In genomic region chr18:22136395-22136794, GRCh38 we compare ENCODE assay signal across 14 cellular contexts. TPM values are rescaled to one million over a fixed set of nuclear protein-coding genes. Genes with fewer than 3 reads are reported as not detected.
DNase-seq lines count a peak whose midpoint lies in the region; ATAC-seq and TF ChIP-seq lines count a peak whose summit lies in the region.
"Had no signal": no experiment of that assay in that cellular context is flagged by ENCODE, and none has a peak within 500 bp of the region (broad histone marks: within the 10 kb centered on the region; RNA-seq: fewer than 3 reads in every experiment).

No MANE protein-coding gene starts in this region.

- H3K27me3 ChIP-seq in IMR-90 (ENCODE audit: control insufficient read depth, insufficient read depth, low read length) (peaks cover 6% of the 10 kb centered on the region), mammary epithelial cell (ENCODE audit: insufficient read depth, low read length) (no peaks in the 10 kb centered on the region)

- no peak overlapping the region for H2AK9ac ChIP-seq in IMR-90 (replicated peaks; ENCODE audit: low read depth, low read length, poor library complexity)

- peak; percentile 38 for DNase-seq in Daoy (ENCODE audit: low read depth)
- peak; percentile 46 for DNase-seq in IMR-90
- DNase-seq in mammary epithelial cell, result peak; percentile 46
- peak; percentile 12 for DNase-seq in left kidney (ENCODE audit: low read depth, low spot score)
- no peak for DNase-seq in stimulated activated naive CD8-positive, alpha-beta T cell treated with anti-CD3 and anti-CD28 coated beads, Interleukin-15, Interleukin-2, amounts not matched to agents 100 U/mL and 50 U/mL, for 24 hours
- DNase-seq in NOMO-1 treated with dmso at 0.1 percent for 144 hours (lab: John Stamatoyannopoulos, UW; ENCODE audit: unreplicated experiment), result no peak
- no peak for DNase-seq in COR-L47 (lab: John Stamatoyannopoulos, UW)
- DNase-seq: activated effector memory CD4-positive, alpha-beta T cell treated with anti-CD3 and anti-CD28 coated beads, Interleukin-2, amount 50 U/mL, for 16 hours; effector memory CD4-positive, alpha-beta T cell; lower lobe of right lung; naive thymus-derived CD8-positive, alpha-beta T cell had no signal

- BruUV-seq in IMR-90 (replicated peaks; lab: Mats Ljungman, UMichigan) (no TSS peak), mammary epithelial cell (replicated peaks; lab: Mats Ljungman, UMichigan) (no TSS peak)

- no peaks in the 10 kb centered on the region for H3K9me1 ChIP-seq in IMR-90 (ENCODE audit: insufficient read depth, low read length)

- no peak overlapping the region for H3K4me2 ChIP-seq in IMR-90 (ENCODE audit: low read depth, low read length)
- no peak overlapping the region for H3K4me2 ChIP-seq in mammary epithelial cell (ENCODE audit: insufficient read depth, low read depth, low read length)

- H3K79me1 ChIP-seq in IMR-90 (ENCODE audit: low read depth in 1 of 2, low read length in 2 of 2), result no peaks in the 10 kb centered on the region

- no peak overlapping the region for H2BK15ac ChIP-seq in IMR-90 (ENCODE audit: low read depth, low read length)

- H4K91ac ChIP-seq in IMR-90 (ENCODE audit: insufficient read depth, low read depth, low read length), result no peak overlapping the region

- H3K4me1 ChIP-seq in IMR-90 (ENCODE audit: control insufficient read depth, insufficient read depth, low read length), result no peaks in the 10 kb centered on the region
- H3K4me1 ChIP-seq in mammary epithelial cell (ENCODE audit: insufficient read depth, low read length), result no peaks in the 10 kb centered on the region
- H3K4me1 ChIP-seq: foreskin keratinocyte, lower lobe of right lung, prostate gland had no signal

- WGBS in IMR-90 (ENCODE audit: extremely low coverage in 2 of 2, insufficient read length in 1 of 2), 2 experiments, result no CpG with 5 or more reads among the region's 4 CpGs
- WGBS in mammary epithelial cell (ENCODE audit: low coverage, missing lambda C conversion rate), result 43% methylated on average over 4 of the region's 4 CpGs

- no peak for TF ChIP-seq POLR2A in IMR-90 (IDR thresholded peaks at IDR 0.05; ENCODE audit: low read depth, low read length)

- no peak overlapping the region for H3K4me3 ChIP-seq in IMR-90 (ENCODE audit: insufficient read depth, low read depth, low read length)
- no peak overlapping the region for H3K4me3 ChIP-seq in mammary epithelial cell (replicated peaks in 1 of 3; ENCODE audit: insufficient read depth in 1 of 3, low read depth in 2 of 3, low read length in 3 of 3)
- H3K4me3 ChIP-seq: lower lobe of right lung, prostate gland had no signal

- H2BK120ac ChIP-seq in IMR-90 (ENCODE audit: low read depth, low read length), result no peak overlapping the region

- no peak overlapping the region for H2AFZ ChIP-seq in IMR-90 (replicated peaks; ENCODE audit: low read length, poor library complexity)
- no peak overlapping the region for H2AFZ ChIP-seq in mammary epithelial cell (ENCODE audit: low read depth, low read length)

- H4K5ac ChIP-seq in IMR-90 (ENCODE audit: low read depth, low read length), result no peak overlapping the region

- no peak overlapping the region for H2BK5ac ChIP-seq in IMR-90 (ENCODE audit: low read depth, low read length, poor library complexity, severe bottlenecking)

- CTCF ChIA-PET in IMR-90 (lab: Yijun Ruan, JAX), result interaction anchor here (0.9 kb wide), 1 partner anchor 14 kb away, joined by 3 read pairs; no protein-coding TSS in a partner anchor
- CTCF ChIA-PET in mammary epithelial cell (lab: Charles Lee; ENCODE audit: low non-redundant PET), result no interaction called here

- H3K36me3 ChIP-seq in IMR-90 (ENCODE audit: control insufficient read depth, insufficient read depth, low read length), result no peaks in the 10 kb centered on the region
- no peaks in the 10 kb centered on the region for H3K36me3 ChIP-seq in mammary epithelial cell (ENCODE audit: insufficient read depth, low read length)
- H3K36me3 ChIP-seq: lower lobe of right lung, prostate gland had no signal

- no peak overlapping the region for H2AK5ac ChIP-seq in IMR-90 (ENCODE audit: low read depth, low read length)

- no peaks in the 10 kb centered on the region for H3K9me3 ChIP-seq in IMR-90 (ENCODE audit: control insufficient read depth, insufficient read depth, low read length)
- H3K9me3 ChIP-seq in mammary epithelial cell (replicated peaks; ENCODE audit: insufficient read depth, low read length), result no peaks in the 10 kb centered on the region
- H3K9me3 ChIP-seq: lower lobe of right lung, prostate gland had no signal

- no peak overlapping the region for H2BK20ac ChIP-seq in IMR-90 (ENCODE audit: low read depth, low read length)

- H3K18ac ChIP-seq in IMR-90 (ENCODE audit: low read depth, low read length), result no peak overlapping the region

- dilution Hi-C loops in IMR-90 (cut with HindIII; ENCODE audit: low sequenced_read_pairs, unreplicated experiment), result no loop called here
- dilution Hi-C loops in mammary epithelial cell (cut with HindIII; ENCODE audit: low sequenced_read_pairs), result no loop called here

- H3K14ac ChIP-seq in IMR-90 (replicated peaks; ENCODE audit: low read depth, low read length), result no peak overlapping the region

- no peaks in the 10 kb centered on the region for H4K20me1 ChIP-seq in IMR-90 (ENCODE audit: insufficient read depth, low read length)
- H4K20me1 ChIP-seq in mammary epithelial cell (ENCODE audit: insufficient read depth, low read length), result no peaks in the 10 kb centered on the region

- no peak overlapping the region for H3K4ac ChIP-seq in IMR-90 (ENCODE audit: low read depth, low read length)

- no peak for TF ChIP-seq CTCF in IMR-90 (conservative IDR thresholded peaks at IDR 0.05; ENCODE audit: low read depth, low read length)
- no peak for TF ChIP-seq CTCF in mammary epithelial cell (conservative IDR thresholded peaks at IDR 0.05 in 1 of 2, IDR thresholded peaks at IDR 0.05 in 1 of 2; ENCODE audit: extremely low read depth in 1 of 2, insufficient read depth in 1 of 2, low read depth in 1 of 2, low read length in 2 of 2)

- no peaks in the 10 kb centered on the region for H3K79me2 ChIP-seq in mammary epithelial cell (ENCODE audit: insufficient read depth, low read length)

- no peak overlapping the region for H3K56ac ChIP-seq in IMR-90 (ENCODE audit: extremely low read depth, insufficient read depth, low read length)

- POLR2A ChIA-PET in IMR-90 (lab: Charles Lee; ENCODE audit: unreplicated experiment), result no interaction called here

- no peak overlapping the region for H4K8ac ChIP-seq in IMR-90 (ENCODE audit: low read depth in 2 of 2, low read length in 2 of 2)

- no peak for ATAC-seq in IMR-90 (ENCODE audit: low read depth)
- ATAC-seq in stimulated activated naive CD8-positive, alpha-beta T cell treated with anti-CD3 and anti-CD28 coated beads, Interleukin-15, Interleukin-2, amounts not matched to agents 100 U/mL and 50 U/mL, for 24 hours, result no peak
- ATAC-seq in HG03135 (IDR thresholded peaks at IDR 0.05; ENCODE audit: unreplicated experiment), result no peak
- ATAC-seq: foreskin keratinocyte; lower lobe of right lung; naive thymus-derived CD8-positive, alpha-beta T cell had no signal

- H3K23ac ChIP-seq in IMR-90 (ENCODE audit: low read depth, low read length), result no peak overlapping the region

- no peak for TF ChIP-seq RAD21 in IMR-90 (IDR thresholded peaks at IDR 0.05; ENCODE audit: low read length)

- intact Hi-C loops in IMR-90 (cut with micrococcal nuclease) (no loop called here), mammary epithelial cell (cut with micrococcal nuclease) (no loop called here)

- in situ Hi-C loops in IMR-90 (cut with MboI; ENCODE audit: low sequenced_read_pairs) (no loop called here), mammary epithelial cell (cut with MboI; ENCODE audit: low sequenced_read_pairs in 2 of 2) (no loop called here)

- no peak overlapping the region for H3K9ac ChIP-seq in IMR-90 (ENCODE audit: low read depth, low read length)
- H3K9ac ChIP-seq in mammary epithelial cell (ENCODE audit: insufficient read depth, low read length), result no peak overlapping the region

- H3K27ac ChIP-seq in IMR-90 (ENCODE audit: insufficient read depth, low read length) (no peak overlapping the region), mammary epithelial cell (ENCODE audit: insufficient read depth, low read depth, low read length) (no peak overlapping the region)
- H3K27ac ChIP-seq: foreskin keratinocyte, lower lobe of right lung, prostate gland had no signal

TF ChIP-seq in IMR-90, 13 proteins besides CTCF, POLR2A, EP300 and RAD21:
- TF ChIP-seq MXI1 (IDR thresholded peaks at IDR 0.05; ENCODE audit: borderline replicate concordance, low read depth, low read length), result no peak
- no peak for TF ChIP-seq NFE2L2 (IDR thresholded peaks at IDR 0.05; ENCODE audit: low read depth, low read length)

RNA-seq across cellular contexts. Expression of gene GATA6, which starts 33.0 kb away (rescaled TPM):
- total RNA-seq in Daoy (2014; rRNA removed; shearing (Covaris generic)), result 18.2 and 19.0 TPM in 2 replicates
- total RNA-seq in IMR-90 (2012; rRNA removed) (2.5 and 3.3 TPM in 2 replicates), mammary epithelial cell (1 to 10 TPM; 1.0 to 3.6 TPM)
- polyA plus RNA-seq in IMR-90 (2012; rRNA removed) (4.0 and 4.2 TPM in 2 replicates), mammary epithelial cell (0.62 TPM)
- 1.8 and 5.7 TPM in 2 replicates for polyA plus RNA-seq in IMR-90 (2012; cell fraction: cytosol; rRNA removed)
- 10.4 and 10.7 TPM in 2 replicates for polyA plus RNA-seq in IMR-90 (2012; cell fraction: nucleus; rRNA removed; ENCODE audit: low replicate concordance)
- polyA minus RNA-seq in mammary epithelial cell, result not detected

Comparison
In these comparisons a context has a peak if more than half of its experiments do, and no peak if none do; other contexts are left out.
1. DNase-seq: peak in Daoy (single experiment), IMR-90 (single experiment), mammary epithelial cell (single experiment) and left kidney (single experiment); none in stimulated activated naive CD8-positive, alpha-beta T cell treated with anti-CD3 and anti-CD28 coated beads, Interleukin-15, Interleukin-2, amounts not matched to agents 100 U/mL and 50 U/mL, for 24 hours (single experiment), NOMO-1 treated with dmso at 0.1 percent for 144 hours (single experiment) and COR-L47 (single experiment).